In the genomic region with DNA sequence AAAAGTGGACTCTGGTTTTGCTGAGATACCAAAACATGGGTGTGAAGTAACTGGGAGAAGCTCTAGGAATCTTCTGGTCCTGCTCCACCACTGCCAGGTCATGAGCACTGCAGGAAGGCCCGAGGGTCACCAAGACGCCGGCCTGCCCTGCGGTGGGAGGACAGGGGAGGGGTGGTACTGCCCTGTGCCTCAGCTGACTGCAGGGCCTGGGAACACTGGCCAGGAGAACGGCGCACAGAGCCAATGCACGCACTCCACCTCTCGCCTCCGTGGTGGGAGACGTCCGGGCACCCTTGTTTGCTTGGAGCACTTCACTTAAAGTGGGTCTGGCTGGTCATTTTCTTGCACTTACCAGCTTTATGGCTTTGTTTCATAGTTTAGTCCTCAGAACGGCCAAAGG, we compare ENCODE assay signal across 17 cellular contexts.
DNase-seq lines count a peak whose midpoint lies in the region; ATAC-seq, FAIRE-seq and TF ChIP-seq lines count a peak whose summit lies in the region.
"Had no signal": no experiment of that assay in that cellular context is flagged by ENCODE, and none has a peak within 500 bp of the region (broad histone marks: within the 10 kb centered on the region; RNA-seq: fewer than 3 reads in every experiment).

No MANE protein-coding gene starts in this region.

- H3K18ac ChIP-seq in H1 (ENCODE audit: extremely low read depth, low read length): no peak overlapping the region

- H3K14ac ChIP-seq in H1 (ENCODE audit: insufficient read length): no peak overlapping the region

- no peak overlapping the region for H3K23ac ChIP-seq in H1 (ENCODE audit: insufficient read length)

- no peaks in the 10 kb centered on the region for H3K27me3 Mint-ChIP-seq in CD4-positive, CD25-positive, alpha-beta regulatory T cell

- H3K9me3 Mint-ChIP-seq in CD4-positive, CD25-positive, alpha-beta regulatory T cell: no peaks in the 10 kb centered on the region
- H3K9me3 Mint-ChIP-seq: CD14-positive monocyte; CD8-positive, alpha-beta T cell had no signal

- TF ChIP-seq CTCF in H1 (IDR thresholded peaks at IDR 0.05; ENCODE audit: control extremely low read depth in 1 of 3, insufficient read depth in 1 of 3, low read depth in 1 of 3, low read length in 3 of 3) (no peak), sigmoid colon (IDR thresholded peaks at IDR 0.05) (no peak)

- WGBS in H1 (ENCODE audit: extremely low coverage in 1 of 2, insufficient coverage in 1 of 2, insufficient read length in 1 of 2, insufficient replicate concordance in 2 of 2, low coverage in 1 of 2, low lambda C conversion rate in 2 of 2, missing lambda C conversion rate in 1 of 2), 2 experiments: 89% methylated on average over 12 of the region's 12 CpGs; no CpG with 5 or more reads in 1 of the 2 experiments
- WGBS in sigmoid colon, 2 donors: 94 to 95% methylated on average over 12 of the region's 12 CpGs

- H3K4me1 ChIP-seq in BLaER1 treated with 17β-estradiol and CSF1 and Interleukin-3, amounts not matched to agents 10 nM and 100 nM: peaks cover 70 to 100% (median 94%) of the 10 kb centered on the region in 10 experiments
- no peaks in the 10 kb centered on the region for H3K4me1 ChIP-seq in CD4-positive, CD25-positive, alpha-beta regulatory T cell (ENCODE audit: control insufficient read depth, insufficient read depth, low read length, poor library complexity, severe bottlenecking)
- H3K4me1 ChIP-seq in H1 (replicated peaks in 1 of 4; ENCODE audit: control insufficient read depth in 3 of 4, insufficient read depth in 4 of 4, low read length in 3 of 4) (peaks cover 0 to 5% (median 4%) of the 10 kb centered on the region in 4 experiments; a peak in 5 of 7 replicates), sigmoid colon (peaks cover 0 to 31% (median 14%) of the 10 kb centered on the region in 4 donors)
- H3K4me1 ChIP-seq: A549 had no signal

- H3K4me1 Mint-ChIP-seq in CD4-positive, CD25-positive, alpha-beta regulatory T cell: peaks cover 0 to 34% (median 3%) of the 10 kb centered on the region in 4 donors

- no peak overlapping the region for H3K56ac ChIP-seq in H1 (replicated peaks; ENCODE audit: insufficient read length, low read depth, low read length)

- H2BK120ac ChIP-seq in H1 (replicated peaks; ENCODE audit: low read depth, low read length): no peak overlapping the region

- DNase-seq in CD4-positive, CD25-positive, alpha-beta regulatory T cell: no peak
- DNase-seq in H1 (ENCODE audit: low read depth in 1 of 2, low spot score in 2 of 2): no peak
- DNase-seq in sigmoid colon: peak; percentile 53
- DNase-seq in NCI-H1092 (lab: John Stamatoyannopoulos, UW): no peak
- no peak for DNase-seq in DMS53 (lab: John Stamatoyannopoulos, UW)
- DNase-seq: AML-193; Calu3; CD8-positive, alpha-beta T cell; DND-41; EL; HCEC 1CT had no signal

- POLR2A ChIA-PET in H1 (lab: Charles Lee; ENCODE audit: partially characterized antibody): no interaction called here

- H4K8ac ChIP-seq in H1 (ENCODE audit: extremely low read depth, insufficient read depth, low read length): peak overlapping the region; percentile 16; the same call in 1 of the 2 replicates

- no peak overlapping the region for H4K5ac ChIP-seq in H1 (ENCODE audit: insufficient read length, low read depth, low read length)

- peaks cover 63 to 100% (median 95%) of the 10 kb centered on the region in 11 experiments; a peak in 21 of 22 replicates for H4K20me1 ChIP-seq in BLaER1 treated with 17β-estradiol and CSF1 and Interleukin-3, amounts not matched to agents 10 nM and 100 nM
- H4K20me1 ChIP-seq in H1 (replicated peaks in 1 of 2; ENCODE audit: control insufficient read depth in 1 of 2, insufficient read depth in 2 of 2, low read length in 2 of 2): no peaks in the 10 kb centered on the region

- FAIRE-seq in H1 (lab: Jason Lieb, UNC): no peak
- FAIRE-seq: A549, GM12878 had no signal

- TF ChIP-seq EP300 in H1 (IDR thresholded peaks at IDR 0.05; ENCODE audit: borderline replicate concordance in 1 of 2, low read depth in 2 of 2, low read length in 2 of 2): no peak
- TF ChIP-seq EP300 in sigmoid colon (IDR thresholded peaks at IDR 0.05): no peak

- no peaks in the 10 kb centered on the region for H3K23me2 ChIP-seq in H1 (ENCODE audit: low read depth, low read length)

- H2BK12ac ChIP-seq in H1 (ENCODE audit: low read depth, low read length): no peak overlapping the region

- no peaks in the 10 kb centered on the region for H3K9me3 ChIP-seq in BLaER1 treated with 17β-estradiol and CSF1 and Interleukin-3, amounts not matched to agents 10 nM and 100 nM (replicated peaks in 1 of 11)
- no peaks in the 10 kb centered on the region for H3K9me3 ChIP-seq in CD4-positive, CD25-positive, alpha-beta regulatory T cell (ENCODE audit: control insufficient read depth in 2 of 2, low read length in 2 of 2)
- H3K9me3 ChIP-seq in H1 (ENCODE audit: insufficient read depth in 2 of 2, low read depth in 1 of 2, low read length in 1 of 2) (no peaks in the 10 kb centered on the region), sigmoid colon (no peaks in the 10 kb centered on the region)
- H3K9me3 ChIP-seq: A549 had no signal

- CTCF ChIA-PET in H1 (lab: Charles Lee; ENCODE audit: partially characterized antibody): interaction anchor here (1.1 to 2.7 kb wide), 7 partner anchors 12 to 228 kb away, joined by 3 to 13 read pairs (median 5); no protein-coding TSS in a partner anchor

- H2BK5ac ChIP-seq in H1 (ENCODE audit: low read depth, low read length): no peak overlapping the region

- no peak overlapping the region for H2BK15ac ChIP-seq in H1 (ENCODE audit: low read length)

- intact Hi-C loops in sigmoid colon (cut with DNase I): no loop called here

- H3K9ac ChIP-seq in BLaER1 treated with 17β-estradiol and CSF1 and Interleukin-3, amounts not matched to agents 10 nM and 100 nM: no peak overlapping the region
- H3K9ac ChIP-seq in H1 (replicated peaks in 1 of 4; ENCODE audit: extremely low read depth in 1 of 4, low read depth in 3 of 4, low read length in 3 of 4): no peak overlapping the region

- TF ChIP-seq POLR2A in H1 (IDR thresholded peaks at IDR 0.05; ENCODE audit: control extremely low read depth in 1 of 2, low read depth in 2 of 2, low read length in 2 of 2) (no peak), sigmoid colon (IDR thresholded peaks at IDR 0.05) (no peak)

- no peak overlapping the region for H2BK20ac ChIP-seq in H1 (ENCODE audit: low read length)

- H3K36me3 ChIP-seq in BLaER1 treated with 17β-estradiol and CSF1 and Interleukin-3, amounts not matched to agents 10 nM and 100 nM: peaks cover 0 to 5% (median 0%) of the 10 kb centered on the region in 11 experiments; a peak in 1 of 22 replicates
- no peaks in the 10 kb centered on the region for H3K36me3 ChIP-seq in CD4-positive, CD25-positive, alpha-beta regulatory T cell (ENCODE audit: control insufficient read depth, insufficient read depth, low read length)
- H3K36me3 ChIP-seq in H1 (ENCODE audit: control insufficient read depth in 2 of 4, insufficient read depth in 4 of 4, low read length in 3 of 4) (no peaks in the 10 kb centered on the region), sigmoid colon (no peaks in the 10 kb centered on the region)

- no peaks in the 10 kb centered on the region for H3K36me3 Mint-ChIP-seq in CD4-positive, CD25-positive, alpha-beta regulatory T cell
- H3K36me3 Mint-ChIP-seq: CD14-positive monocyte; CD8-positive, alpha-beta T cell had no signal

- H2AK5ac ChIP-seq in H1 (ENCODE audit: low read depth, low read length): no peak overlapping the region

- no peak overlapping the region for H2AFZ ChIP-seq in H1 (ENCODE audit: low read length)

- H3K27me3 ChIP-seq in BLaER1 treated with 17β-estradiol and CSF1 and Interleukin-3, amounts not matched to agents 10 nM and 100 nM: no peaks in the 10 kb centered on the region
- H3K27me3 ChIP-seq in CD4-positive, CD25-positive, alpha-beta regulatory T cell (ENCODE audit: control insufficient read depth, insufficient read depth, low read length): no peaks in the 10 kb centered on the region
- H3K27me3 ChIP-seq in H1 (replicated peaks in 1 of 4; ENCODE audit: control insufficient read depth in 3 of 4, extremely low read depth in 1 of 4, insufficient read depth in 3 of 4, low read length in 3 of 4) (no peaks in the 10 kb centered on the region), sigmoid colon (no peaks in the 10 kb centered on the region)

- H3K79me1 ChIP-seq in H1 (ENCODE audit: low read depth, low read length): no peaks in the 10 kb centered on the region

- peak overlapping the region in 1 of 11 experiments; percentile 30; a peak in 1 of 22 replicates for H3K27ac ChIP-seq in BLaER1 treated with 17β-estradiol and CSF1 and Interleukin-3, amounts not matched to agents 10 nM and 100 nM
- H3K27ac ChIP-seq in CD4-positive, CD25-positive, alpha-beta regulatory T cell (ENCODE audit: insufficient read depth, low read length, poor library complexity, severe bottlenecking): no peak overlapping the region
- H3K27ac ChIP-seq in H1 (ENCODE audit: low read depth, low read length): no peak overlapping the region
- H3K27ac ChIP-seq in sigmoid colon: no peak overlapping the region
- H3K27ac ChIP-seq: A549, HL-60 had no signal

- H3K4ac ChIP-seq in H1 (replicated peaks; ENCODE audit: insufficient read length, low read depth, low read length): no peak overlapping the region

- H3K27ac Mint-ChIP-seq in CD4-positive, CD25-positive, alpha-beta regulatory T cell: peak overlapping the region in 2 of 3 donors; percentile 44 to 67

- no peak for ATAC-seq in CD4-positive, CD25-positive, alpha-beta regulatory T cell (ENCODE audit: low read depth in 2 of 2)
- no peak for ATAC-seq in GM21825 (IDR thresholded peaks at IDR 0.05; ENCODE audit: unreplicated experiment)
- ATAC-seq: CD8-positive, alpha-beta T cell had no signal

- H3K4me2 ChIP-seq in BLaER1 treated with 17β-estradiol and CSF1 and Interleukin-3, amounts not matched to agents 10 nM and 100 nM: peak overlapping the region in 6 of 11 experiments; percentile 7 to 83 (median 68); a peak in 13 of 22 replicates
- H3K4me2 ChIP-seq in H1 (ENCODE audit: insufficient read depth in 1 of 2, low read depth in 2 of 2, low read length in 2 of 2): no peak overlapping the region
- H3K4me2 ChIP-seq: A549 had no signal

- no peak overlapping the region for H3K4me3 ChIP-seq in BLaER1 treated with 17β-estradiol and CSF1 and Interleukin-3, amounts not matched to agents 10 nM and 100 nM
- H3K4me3 ChIP-seq in CD4-positive, CD25-positive, alpha-beta regulatory T cell (ENCODE audit: low read depth, low read length): no peak overlapping the region
- H3K4me3 ChIP-seq in H1 (ENCODE audit: extremely low read depth in 1 of 4, insufficient read depth in 2 of 4, low read depth in 3 of 4, low read length in 4 of 4) (no peak overlapping the region), sigmoid colon (no peak overlapping the region)
- H3K4me3 ChIP-seq: A549, GM12878 had no signal

- no peak overlapping the region for H4K91ac ChIP-seq in H1 (replicated peaks; ENCODE audit: insufficient read length, low read length)

- no peak overlapping the region for H3K4me3 Mint-ChIP-seq in CD4-positive, CD25-positive, alpha-beta regulatory T cell
- H3K4me3 Mint-ChIP-seq: CD14-positive monocyte; CD8-positive, alpha-beta T cell had no signal

- TF ChIP-seq RAD21 in H1 (IDR thresholded peaks at IDR 0.05 in 1 of 2, conservative IDR thresholded peaks at IDR 0.05 in 1 of 2; ENCODE audit: low read depth in 2 of 2, low read length in 2 of 2): no peak

- H3K79me2 ChIP-seq in H1 (ENCODE audit: control insufficient read depth in 1 of 2, insufficient read depth in 2 of 2, low read length in 2 of 2): no peaks in the 10 kb centered on the region

TF ChIP-seq in H1, 55 proteins besides CTCF, POLR2A, EP300 and RAD21 (continues in another document):
- no peak for TF ChIP-seq TBP (IDR thresholded peaks at IDR 0.05; ENCODE audit: low read depth, low read length)

Comparison
In these comparisons a context has a peak if more than half of its experiments do, and no peak if none do; other contexts are left out.
1. H3K4me2 ChIP-seq: peak in BLaER1 treated with 17β-estradiol and CSF1 and Interleukin-3, amounts not matched to agents 10 nM and 100 nM (6 of 11); none in H1 (0 of 2).